In genomic region chr6:23183846-23184245, GRCh38 we compare ENCODE assay signal across 8 cellular contexts.
"Had no signal": no experiment of that assay in that cellular context is flagged by ENCODE, and none has a peak within 500 bp of the region (broad histone marks: within the 10 kb centered on the region; RNA-seq: fewer than 3 reads in every experiment).

No MANE protein-coding gene starts in this region.

- H3K27ac Mint-ChIP-seq: HFFc6, IgD-negative memory B cell had no signal

- DNase-seq: GM23248, GOT3, H7, HFFc6, KBM-7 had no signal

- H3K4me3 Mint-ChIP-seq: HFFc6, IgD-negative memory B cell had no signal

- H3K36me3 Mint-ChIP-seq: IgD-negative memory B cell had no signal

- H3K9me3 Mint-ChIP-seq: HFFc6 had no signal

- H3K4me1 Mint-ChIP-seq: IgD-negative memory B cell had no signal

- H3K27me3 Mint-ChIP-seq: IgD-negative memory B cell had no signal

- ATAC-seq: HCT116, HepG2 had no signal
